In genomic region chr7:105840981-105841749, GRCh38 we compare ENCODE assay signal across 31 cellular contexts.
"Had no signal": no experiment of that assay in that cellular context is flagged by ENCODE, and none has a peak within 500 bp of the region (broad histone marks: within the 10 kb centered on the region; RNA-seq: fewer than 3 reads in every experiment).

No MANE protein-coding gene starts in this region.

- H3K27me3 Mint-ChIP-seq: stimulated activated naive CD8-positive, alpha-beta T cell treated with anti-CD3 and anti-CD28 coated beads, Interleukin-15, amount 100 ng/mL, for 72 hours had no signal

- H3K36me3 ChIP-seq: cardiac muscle cell, colonic mucosa, heart left ventricle, left lung, lower lobe of right lung, neutrophil, right lobe of liver, upper lobe of right lung had no signal

- H3K9me3 Mint-ChIP-seq: activated naive CD4-positive, alpha-beta T cell treated with anti-CD3 and anti-CD28 coated beads, Interleukin-2, amount 50 U/mL, for 72 hours; stimulated activated effector memory CD8-positive, alpha-beta T cell treated with anti-CD3 and anti-CD28 coated beads, Interleukin-12 subunit alpha, Interleukin-12 subunit beta, amount 100 ng/mL, for 72 hours had no signal

- H3K9me3 ChIP-seq: colonic mucosa, left lung, lower lobe of right lung, neutrophil, right lobe of liver, tibial artery, upper lobe of right lung had no signal

- H3K4me1 Mint-ChIP-seq: stimulated activated naive CD8-positive, alpha-beta T cell treated with anti-CD3 and anti-CD28 coated beads, Interleukin-15, amount 100 ng/mL, for 72 hours had no signal

- H3K4me1 ChIP-seq: colonic mucosa, right lobe of liver had no signal

- H3K27ac ChIP-seq: cardiac muscle cell, colonic mucosa, heart left ventricle, left lung, lower lobe of right lung, neutrophil, right lobe of liver, tibial artery, upper lobe of right lung, VCaP had no signal

- DNase-seq: activated CD4-positive, alpha-beta T cell treated with anti-CD3 and anti-CD28 coated beads for 4 hours; activated CD4-positive, alpha-beta T cell treated with anti-CD3 and anti-CD28 coated beads, Interleukin-2, amount 50 U/mL, for 4 hours; activated naive CD4-positive, alpha-beta T cell; activated T-cell treated with anti-CD3 and anti-CD28 coated beads for 4 hours; activated T-cell treated with anti-CD3 and anti-CD28 coated beads, Interleukin-2, amount 50 U/mL, for 72 hours; cerebellar nuclear complex; colonic mucosa; effector CD8-positive, alpha-beta T cell; erythroblast; foreskin fibroblast; heart left ventricle; hypothalamus; immature natural killer cell; kidney glomerular epithelial cell; left lung; lower lobe of right lung; nephron progenitor cell; right lobe of liver; stimulated activated CD4-positive, alpha-beta T cell treated with anti-CD3 and anti-CD28 coated beads, Interleukin-12 subunit alpha, Interleukin-12 subunit beta, amount 100 ng/mL, for 4 hours; stimulated activated CD4-positive, alpha-beta T cell treated with anti-CD3 and anti-CD28 coated beads, Interleukin-4, amount 100 ng/mL, for 24 hours; stimulated activated naive CD8-positive, alpha-beta T cell treated with anti-CD3 and anti-CD28 coated beads, Interleukin-15, amount 100 ng/mL, for 72 hours; T-helper 9 cell; tibial artery; upper lobe of right lung had no signal

- H3K27me3 ChIP-seq: cardiac muscle cell, colonic mucosa, heart left ventricle, left lung, neutrophil, right lobe of liver, tibial artery, upper lobe of right lung had no signal

- H3K27ac Mint-ChIP-seq: activated naive CD4-positive, alpha-beta T cell treated with anti-CD3 and anti-CD28 coated beads, Interleukin-2, amount 50 U/mL, for 72 hours; activated T-cell treated with anti-CD3 and anti-CD28 coated beads, Interleukin-2, amount 50 U/mL, for 72 hours; progenitor cell of endocrine pancreas; stimulated activated effector memory CD8-positive, alpha-beta T cell treated with anti-CD3 and anti-CD28 coated beads, Interleukin-12 subunit alpha, Interleukin-12 subunit beta, amount 100 ng/mL, for 72 hours; T-helper 1 cell treated with Interleukin-12 subunit alpha and Interleukin-12 subunit beta and Interleukin-4 antibody, amounts not matched to agents 30 μg/mL and 1 μg/mL, for 36 hours had no signal

- ATAC-seq: activated naive CD4-positive, alpha-beta T cell treated with anti-CD3 and anti-CD28 coated beads, Interleukin-2, amount 50 U/mL, for 72 hours; activated T-cell treated with anti-CD3 and anti-CD28 coated beads, Interleukin-2, amount 50 U/mL, for 72 hours; heart left ventricle; left lung; lower lobe of right lung; stimulated activated effector memory CD8-positive, alpha-beta T cell treated with anti-CD3 and anti-CD28 coated beads, Interleukin-12 subunit alpha, Interleukin-12 subunit beta, amount 100 ng/mL, for 72 hours; stimulated activated naive CD8-positive, alpha-beta T cell treated with anti-CD3 and anti-CD28 coated beads, Interleukin-15, amount 100 ng/mL, for 72 hours; upper lobe of right lung had no signal

- H3K36me3 Mint-ChIP-seq: stimulated activated effector memory CD8-positive, alpha-beta T cell treated with anti-CD3 and anti-CD28 coated beads, Interleukin-12 subunit alpha, Interleukin-12 subunit beta, amount 100 ng/mL, for 72 hours had no signal

- H3K4me3 Mint-ChIP-seq: activated T-cell treated with anti-CD3 and anti-CD28 coated beads, Interleukin-2, amount 50 U/mL, for 72 hours; immature natural killer cell; nephron progenitor cell; stimulated activated effector memory CD8-positive, alpha-beta T cell treated with anti-CD3 and anti-CD28 coated beads, Interleukin-12 subunit alpha, Interleukin-12 subunit beta, amount 100 ng/mL, for 72 hours; stimulated activated naive CD8-positive, alpha-beta T cell treated with anti-CD3 and anti-CD28 coated beads, Interleukin-15, amount 100 ng/mL, for 72 hours; T-helper 1 cell treated with Interleukin-12 subunit alpha and Interleukin-12 subunit beta and Interleukin-4 antibody, amounts not matched to agents 30 μg/mL and 1 μg/mL, for 36 hours had no signal

- H3K4me3 ChIP-seq: cardiac muscle cell, colonic mucosa, heart left ventricle, left lung, lower lobe of right lung, right lobe of liver, tibial artery, upper lobe of right lung had no signal
